26 cellular contexts compared by ENCODE assay signal in genomic region chr4:7049295-7049694, GRCh38. TPM values are rescaled to one million over a fixed set of nuclear protein-coding genes. Genes with fewer than 3 reads are reported as not detected.
DNase-seq lines count a peak whose midpoint lies in the region; ATAC-seq lines count a peak whose summit lies in the region.
"Had no signal": no experiment of that assay in that cellular context is flagged by ENCODE, and none has a peak within 500 bp of the region (broad histone marks: within the 10 kb centered on the region; RNA-seq: fewer than 3 reads in every experiment).

No MANE protein-coding gene starts in this region.

- peaks cover 26% of the 10 kb centered on the region for H3K36me3 Mint-ChIP-seq in activated naive CD4-positive, alpha-beta T cell treated with anti-CD3 and anti-CD28 coated beads, Interleukin-2, amount 10 ng/mL, durations not matched to agents 7 days and 5 days
- H3K36me3 Mint-ChIP-seq in CD4-positive, CD25-positive, alpha-beta regulatory T cell = peaks cover 24% of the 10 kb centered on the region
- peaks cover 12% of the 10 kb centered on the region for H3K36me3 Mint-ChIP-seq in activated T-helper 17 cell treated with anti-CD3 and anti-CD28 coated beads, Interleukin-2, amount 50 U/mL, for 72 hours (ENCODE audit: low read depth)
- peaks cover 23% of the 10 kb centered on the region for H3K36me3 Mint-ChIP-seq in stimulated activated effector memory CD8-positive, alpha-beta T cell treated with anti-CD3 and anti-CD28 coated beads, Interleukin-12 subunit alpha, Interleukin-12 subunit beta, amount 100 ng/mL, for 72 hours

- H3K9me3 Mint-ChIP-seq in activated naive CD4-positive, alpha-beta T cell treated with anti-CD3 and anti-CD28 coated beads, Interleukin-2, amount 10 ng/mL, durations not matched to agents 7 days and 5 days = no peaks in the 10 kb centered on the region
- no peaks in the 10 kb centered on the region for H3K9me3 Mint-ChIP-seq in CD4-positive, CD25-positive, alpha-beta regulatory T cell
- no peaks in the 10 kb centered on the region for H3K9me3 Mint-ChIP-seq in activated T-helper 17 cell treated with anti-CD3 and anti-CD28 coated beads, Interleukin-2, amount 50 U/mL, for 72 hours
- no peaks in the 10 kb centered on the region for H3K9me3 Mint-ChIP-seq in stimulated activated effector memory CD8-positive, alpha-beta T cell treated with anti-CD3 and anti-CD28 coated beads, Interleukin-12 subunit alpha, Interleukin-12 subunit beta, amount 100 ng/mL, for 72 hours
- H3K9me3 Mint-ChIP-seq: CD8-positive, alpha-beta T cell; IgD-negative memory B cell had no signal

- H3K4me3 ChIP-seq in CD4-positive, CD25-positive, alpha-beta regulatory T cell (ENCODE audit: low read depth, low read length) = no peak overlapping the region
- H3K4me3 ChIP-seq: GM12878 had no signal

- no peak for DNase-seq in activated naive CD4-positive, alpha-beta T cell treated with anti-CD3 and anti-CD28 coated beads, Interleukin-2, amount 10 ng/mL, durations not matched to agents 7 days and 5 days
- no peak for DNase-seq in activated naive CD4-positive, alpha-beta T cell (lab: John Stamatoyannopoulos, UW)
- no peak for DNase-seq in CD4-positive, CD25-positive, alpha-beta regulatory T cell
- DNase-seq in stimulated activated effector memory CD8-positive, alpha-beta T cell treated with anti-CD3 and anti-CD28 coated beads, Interleukin-12 subunit alpha, Interleukin-12 subunit beta, amount 100 ng/mL, for 72 hours (ENCODE audit: low spot score in 2 of 2) = no peak
- DNase-seq: C1 segment of cervical spinal cord; Caco-2; CD8-positive, alpha-beta T cell; DMS 273 treated with DMSO at 0.1 percent for 48 hours; DMS79; EL; GDM1; HCEC 1CT; NCI-H1092; NCI-H1417 treated with DMSO at 0.1 percent for 48 hours; NCI-H1694 treated with DMSO at 0.1 percent for 48 hours; NCI-H2081; NCI-H226; NCI-H510A; NCI-H69; SHP77 treated with DMSO at 0.1 percent for 48 hours had no signal

- no peak overlapping the region for H3K27ac ChIP-seq in CD4-positive, CD25-positive, alpha-beta regulatory T cell (ENCODE audit: insufficient read depth, low read length, poor library complexity, severe bottlenecking)
- H3K27ac ChIP-seq: HL-60 had no signal

- no peaks in the 10 kb centered on the region for H3K9me3 ChIP-seq in CD4-positive, CD25-positive, alpha-beta regulatory T cell (ENCODE audit: control insufficient read depth in 2 of 2, low read length in 2 of 2)
- H3K9me3 ChIP-seq: Caco-2 had no signal

- peaks cover 45% of the 10 kb centered on the region for H3K4me1 ChIP-seq in CD4-positive, CD25-positive, alpha-beta regulatory T cell (ENCODE audit: control insufficient read depth, insufficient read depth, low read length, poor library complexity, severe bottlenecking)

- H3K4me1 Mint-ChIP-seq in activated naive CD4-positive, alpha-beta T cell treated with anti-CD3 and anti-CD28 coated beads, Interleukin-2, amount 10 ng/mL, durations not matched to agents 7 days and 5 days = peaks cover 63% of the 10 kb centered on the region
- H3K4me1 Mint-ChIP-seq in CD4-positive, CD25-positive, alpha-beta regulatory T cell = peaks cover 5 to 71% (median 36%) of the 10 kb centered on the region in 4 donors
- peaks cover 30% of the 10 kb centered on the region for H3K4me1 Mint-ChIP-seq in activated T-helper 17 cell treated with anti-CD3 and anti-CD28 coated beads, Interleukin-2, amount 50 U/mL, for 72 hours
- H3K4me1 Mint-ChIP-seq in stimulated activated effector memory CD8-positive, alpha-beta T cell treated with anti-CD3 and anti-CD28 coated beads, Interleukin-12 subunit alpha, Interleukin-12 subunit beta, amount 100 ng/mL, for 72 hours = peaks cover 70% of the 10 kb centered on the region

- H3K27ac Mint-ChIP-seq in activated naive CD4-positive, alpha-beta T cell treated with anti-CD3 and anti-CD28 coated beads, Interleukin-2, amount 10 ng/mL, durations not matched to agents 7 days and 5 days = peak overlapping the region; percentile 42
- peak overlapping the region in 2 of 3 donors; percentile 46 to 49 for H3K27ac Mint-ChIP-seq in CD4-positive, CD25-positive, alpha-beta regulatory T cell
- peak overlapping the region; percentile 66 for H3K27ac Mint-ChIP-seq in activated T-helper 17 cell treated with anti-CD3 and anti-CD28 coated beads, Interleukin-2, amount 50 U/mL, for 72 hours
- peak overlapping the region; percentile 88 for H3K27ac Mint-ChIP-seq in stimulated activated effector memory CD8-positive, alpha-beta T cell treated with anti-CD3 and anti-CD28 coated beads, Interleukin-12 subunit alpha, Interleukin-12 subunit beta, amount 100 ng/mL, for 72 hours

- H3K36me3 ChIP-seq in CD4-positive, CD25-positive, alpha-beta regulatory T cell (ENCODE audit: control insufficient read depth, insufficient read depth, low read length) = peaks cover 17% of the 10 kb centered on the region

- ATAC-seq in CD4-positive, CD25-positive, alpha-beta regulatory T cell (ENCODE audit: low read depth in 2 of 2) = no peak
- ATAC-seq in activated T-helper 17 cell treated with anti-CD3 and anti-CD28 coated beads, Interleukin-2, amount 50 U/mL, for 72 hours (replicated peaks) = no peak
- no peak for ATAC-seq in stimulated activated effector memory CD8-positive, alpha-beta T cell treated with anti-CD3 and anti-CD28 coated beads, Interleukin-12 subunit alpha, Interleukin-12 subunit beta, amount 100 ng/mL, for 72 hours
- ATAC-seq in GM21528 (IDR thresholded peaks at IDR 0.05; ENCODE audit: low FRiP score, unreplicated experiment) = no peak
- no peak for ATAC-seq in HG02610 (IDR thresholded peaks at IDR 0.05; ENCODE audit: unreplicated experiment)
- ATAC-seq: CD8-positive, alpha-beta T cell; GM12878 had no signal

- H3K27me3 Mint-ChIP-seq in activated naive CD4-positive, alpha-beta T cell treated with anti-CD3 and anti-CD28 coated beads, Interleukin-2, amount 10 ng/mL, durations not matched to agents 7 days and 5 days = no peaks in the 10 kb centered on the region
- no peaks in the 10 kb centered on the region for H3K27me3 Mint-ChIP-seq in CD4-positive, CD25-positive, alpha-beta regulatory T cell
- no peaks in the 10 kb centered on the region for H3K27me3 Mint-ChIP-seq in activated T-helper 17 cell treated with anti-CD3 and anti-CD28 coated beads, Interleukin-2, amount 50 U/mL, for 72 hours
- H3K27me3 Mint-ChIP-seq: IgD-negative memory B cell had no signal

- H3K27me3 ChIP-seq in CD4-positive, CD25-positive, alpha-beta regulatory T cell (ENCODE audit: control insufficient read depth, insufficient read depth, low read length) = no peaks in the 10 kb centered on the region

- CTCF ChIA-PET in activated naive CD4-positive, alpha-beta T cell treated with anti-CD3 and anti-CD28 coated beads, Interleukin-2, amount 10 ng/mL, durations not matched to agents 7 days and 5 days (lab: Charles Lee) = no interaction called here

- no peak overlapping the region for H3K4me3 Mint-ChIP-seq in activated naive CD4-positive, alpha-beta T cell treated with anti-CD3 and anti-CD28 coated beads, Interleukin-2, amount 10 ng/mL, durations not matched to agents 7 days and 5 days
- peak overlapping the region in 2 of 4 donors; percentile 21 to 38 for H3K4me3 Mint-ChIP-seq in CD4-positive, CD25-positive, alpha-beta regulatory T cell
- H3K4me3 Mint-ChIP-seq in activated T-helper 17 cell treated with anti-CD3 and anti-CD28 coated beads, Interleukin-2, amount 50 U/mL, for 72 hours = no peak overlapping the region
- no peak overlapping the region for H3K4me3 Mint-ChIP-seq in stimulated activated effector memory CD8-positive, alpha-beta T cell treated with anti-CD3 and anti-CD28 coated beads, Interleukin-12 subunit alpha, Interleukin-12 subunit beta, amount 100 ng/mL, for 72 hours
- H3K4me3 Mint-ChIP-seq: CD8-positive, alpha-beta T cell had no signal

RNA-seq across cellular contexts. Expression of gene TADA2B, which starts 6.1 kb away (rescaled TPM):
- total RNA-seq in CD4-positive, CD25-positive, alpha-beta regulatory T cell = 36.6 TPM
- 1 to 10 TPM; 3.0 to 3.9 (median 3.6) TPM for polyA plus RNA-seq in CD4-positive, CD25-positive, alpha-beta regulatory T cell
- total RNA-seq in activated T-helper 17 cell treated with anti-CD3 and anti-CD28 coated beads, Interleukin-2, amount 50 U/mL, for 72 hours = 10 to 100 TPM in 1 of 2 donors, 1 to 10 TPM in 1; 8.5 to 13.0 TPM

RNA-seq across cellular contexts. Expression of gene GRPEL1, which starts 18.6 kb away (rescaled TPM):
- total RNA-seq in CD4-positive, CD25-positive, alpha-beta regulatory T cell = 46.1 TPM
- 10 to 100 TPM; 43.6 to 62.4 (median 53.2) TPM for polyA plus RNA-seq in CD4-positive, CD25-positive, alpha-beta regulatory T cell
- 10 to 100 TPM; 56.3 to 92.5 TPM for total RNA-seq in activated T-helper 17 cell treated with anti-CD3 and anti-CD28 coated beads, Interleukin-2, amount 50 U/mL, for 72 hours
